9 cellular contexts compared by ENCODE assay signal in genomic region chr9:109411069-109411761, GRCh38.
A peak's percentile ranks its signal among the peaks of the same experiment; 100 is the strongest.
DNase-seq lines count a peak whose midpoint lies in the region; ATAC-seq and TF ChIP-seq lines count a peak whose summit lies in the region.
"Had no signal": no experiment of that assay in that cellular context is flagged by ENCODE, and none has a peak within 500 bp of the region (broad histone marks: within the 10 kb centered on the region; RNA-seq: fewer than 3 reads in every experiment).

No MANE protein-coding gene starts in this region.

- TF ChIP-seq CTCF in GM12865 (IDR thresholded peaks at IDR 0.05; ENCODE audit: insufficient read depth, low read depth, low read length, missing control alignments) = no peak
- TF ChIP-seq CTCF in Calu3 (IDR thresholded peaks at IDR 0.05; ENCODE audit: unreplicated experiment) = no peak
- no peak for TF ChIP-seq CTCF in transverse colon (IDR thresholded peaks at IDR 0.05)

- BruUV-seq in Calu3 (replicated peaks; lab: Mats Ljungman, UMichigan) = no TSS peak

- H3K4me1 ChIP-seq in transverse colon = no peaks in the 10 kb centered on the region

- intact Hi-C loops in activated CD4-positive, alpha-beta memory T cell treated with anti-CD3 and anti-CD28 coated beads for 36 hours (cut with micrococcal nuclease) = loop anchor here (1.0 to 10.0 kb wide), 11 partner anchors 12 to 737 kb away; partner anchors contain the start of genes ABITRAM, CTNNAL1 and ELP1
- intact Hi-C loops in Calu3 (cut with micrococcal nuclease; ENCODE audit: unreplicated experiment) (no loop called here), transverse colon (cut with DNase I; ENCODE audit: low total_unique reads) (no loop called here)

- POLR2A ChIA-PET in activated CD4-positive, alpha-beta memory T cell treated with anti-CD3 and anti-CD28 coated beads for 36 hours (lab: Charles Lee) = interaction anchor here (1.0 to 1.2 kb wide), 2 partner anchors 292 to 309 kb away, joined by 3 read pairs; no protein-coding TSS in a partner anchor

- no peaks in the 10 kb centered on the region for H3K9me3 Mint-ChIP-seq in activated CD4-positive, alpha-beta memory T cell treated with anti-CD3 and anti-CD28 coated beads for 36 hours
- H3K9me3 Mint-ChIP-seq in Calu3 (ENCODE audit: low read depth, unreplicated experiment) = no peaks in the 10 kb centered on the region

- peak overlapping the region; percentile 77 for H3K27ac Mint-ChIP-seq in activated CD4-positive, alpha-beta memory T cell treated with anti-CD3 and anti-CD28 coated beads for 36 hours
- H3K27ac Mint-ChIP-seq in Calu3 (ENCODE audit: unreplicated experiment) = no peak overlapping the region

- H3K27ac ChIP-seq in transverse colon = no peak overlapping the region
- H3K27ac ChIP-seq: KMS-11 had no signal

- peaks cover 33% of the 10 kb centered on the region for H3K4me1 Mint-ChIP-seq in activated CD4-positive, alpha-beta memory T cell treated with anti-CD3 and anti-CD28 coated beads for 36 hours (ENCODE audit: low read depth)
- no peaks in the 10 kb centered on the region for H3K4me1 Mint-ChIP-seq in Calu3 (ENCODE audit: low read depth, unreplicated experiment)

- no peaks in the 10 kb centered on the region for H3K27me3 ChIP-seq in transverse colon

- WGBS in transverse colon (ENCODE audit: low coverage in 1 of 2), 2 donors = 74 to 83% methylated on average over 5 to 10 of the region's 10 CpGs

- ATAC-seq in GM19463 (IDR thresholded peaks at IDR 0.05; ENCODE audit: unreplicated experiment) (peak; percentile 76), HG03097 (IDR thresholded peaks at IDR 0.05; ENCODE audit: low FRiP score, unreplicated experiment) (peak; percentile 64)

- H3K27me3 Mint-ChIP-seq in activated CD4-positive, alpha-beta memory T cell treated with anti-CD3 and anti-CD28 coated beads for 36 hours = peaks cover 22% of the 10 kb centered on the region
- H3K27me3 Mint-ChIP-seq in Calu3 (ENCODE audit: unreplicated experiment) = no peaks in the 10 kb centered on the region

- DNase-seq in GM12865 (ENCODE audit: low read depth) (peak; percentile 92), T1000 (lab: John Stamatoyannopoulos, UW) (no peak), Calu3 (no peak), transverse colon (no peak), NCI-H226 (no peak)
- DNase-seq in activated CD4-positive, alpha-beta memory T cell treated with anti-CD3 and anti-CD28 coated beads for 36 hours = peak; percentile 55

- peak overlapping the region; percentile 38 for H3K4me3 Mint-ChIP-seq in activated CD4-positive, alpha-beta memory T cell treated with anti-CD3 and anti-CD28 coated beads for 36 hours
- H3K4me3 Mint-ChIP-seq in Calu3 (ENCODE audit: low read depth, unreplicated experiment) = no peak overlapping the region

- no peaks in the 10 kb centered on the region for H3K9me3 ChIP-seq in transverse colon

- TF ChIP-seq POLR2A in transverse colon (IDR thresholded peaks at IDR 0.05) = no peak

- no peak for TF ChIP-seq EP300 in transverse colon (IDR thresholded peaks at IDR 0.05; ENCODE audit: low read depth)

- H3K36me3 ChIP-seq in transverse colon = no peaks in the 10 kb centered on the region

- no peaks in the 10 kb centered on the region for H3K36me3 Mint-ChIP-seq in activated CD4-positive, alpha-beta memory T cell treated with anti-CD3 and anti-CD28 coated beads for 36 hours
- peaks cover 25% of the 10 kb centered on the region for H3K36me3 Mint-ChIP-seq in Calu3 (ENCODE audit: insufficient read depth, unreplicated experiment)

- CTCF ChIA-PET in activated CD4-positive, alpha-beta memory T cell treated with anti-CD3 and anti-CD28 coated beads for 36 hours (lab: Charles Lee) = interaction anchor here (0.7 to 3.2 kb wide), 5 partner anchors 11 to 821 kb away, joined by 3 to 19 read pairs (median 3); no protein-coding TSS in a partner anchor
- CTCF ChIA-PET in Calu3 (lab: Charles Lee) = no interaction called here

- H3K4me3 ChIP-seq in GM12865 (ENCODE audit: low read depth, low read length) (peak overlapping the region; percentile 24), transverse colon (no peak overlapping the region)

- in situ Hi-C loops in transverse colon (cut with MboI; ENCODE audit: low pct_ligation_motif_present in 1 of 4, low pct_unique_long_range_greater_than_20kb in 1 of 4, low sequenced_read_pairs in 3 of 4) = no loop called here

Comparison
In these comparisons a context has a peak if more than half of its experiments do, and no peak if none do; other contexts are left out.
1. DNase-seq: peak in GM12865 (single experiment) and activated CD4-positive, alpha-beta memory T cell treated with anti-CD3 and anti-CD28 coated beads for 36 hours (single experiment); none in T1000 (single experiment), Calu3 (single experiment), transverse colon (single experiment) and NCI-H226 (single experiment).